23 cellular contexts compared by ENCODE assay signal in the genomic region with DNA sequence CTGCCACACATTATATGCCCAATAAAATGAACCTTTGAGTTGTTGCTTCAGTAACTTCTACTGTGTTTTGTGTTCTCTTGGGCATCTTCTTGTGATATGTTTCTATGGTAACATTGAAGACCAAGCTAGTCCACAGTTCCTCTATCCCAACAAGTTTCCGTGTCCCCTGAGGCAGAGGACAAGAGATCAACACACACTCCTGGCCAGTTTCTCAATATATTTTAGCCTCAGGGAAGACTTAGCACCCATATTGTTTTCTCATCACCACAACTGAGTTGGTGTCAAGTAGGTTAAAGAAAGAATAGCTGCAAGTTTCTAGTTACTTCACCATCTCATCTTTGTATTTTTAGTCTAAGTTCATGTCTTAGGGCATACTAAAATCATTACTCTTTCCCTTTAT.
"Had no signal": no experiment of that assay in that cellular context is flagged by ENCODE, and none has a peak within 500 bp of the region (broad histone marks: within the 10 kb centered on the region; RNA-seq: fewer than 3 reads in every experiment).

No MANE protein-coding gene starts in this region.

- H3K27me3 Mint-ChIP-seq: naive thymus-derived CD4-positive, alpha-beta T cell; progenitor cell of endocrine pancreas had no signal

- H3K4me3 Mint-ChIP-seq: naive thymus-derived CD4-positive, alpha-beta T cell; nephron; neural progenitor cell had no signal

- DNase-seq: dorsolateral prefrontal cortex; effector CD4-positive, alpha-beta T cell; foreskin keratinocyte; heart left ventricle; kidney; mesenchymal stem cell; midbrain; naive thymus-derived CD4-positive, alpha-beta T cell; right lobe of liver; small intestine; stimulated activated CD4-positive, alpha-beta T cell treated with anti-CD3 and anti-CD28 coated beads, Interleukin-15, amount 100 ng/mL, for 24 hours; stimulated activated CD4-positive, alpha-beta T cell treated with anti-CD3 and anti-CD28 coated beads, Interleukin-2, amount 100 ng/mL, for 48 hours; stimulated activated CD8-positive, alpha-beta memory T cell treated with anti-CD3 and anti-CD28 coated beads, Interleukin-4, amount 100 ng/mL, for 48 hours; stimulated activated naive CD4-positive, alpha-beta T cell treated with Interleukin-2 at 50 U/mL for 16 hours; stomach; thyroid gland; upper lobe of left lung had no signal

- H3K27ac Mint-ChIP-seq: naive thymus-derived CD4-positive, alpha-beta T cell; nephron; neural progenitor cell; progenitor cell of endocrine pancreas had no signal

- H3K9me3 Mint-ChIP-seq: nephron had no signal

- ATAC-seq: esophagus mucosa; foreskin keratinocyte; gastroesophageal sphincter; heart left ventricle; left lobe of liver; naive thymus-derived CD4-positive, alpha-beta T cell; right lobe of liver had no signal

- H3K4me1 Mint-ChIP-seq: neural progenitor cell had no signal
